In the genomic region with DNA sequence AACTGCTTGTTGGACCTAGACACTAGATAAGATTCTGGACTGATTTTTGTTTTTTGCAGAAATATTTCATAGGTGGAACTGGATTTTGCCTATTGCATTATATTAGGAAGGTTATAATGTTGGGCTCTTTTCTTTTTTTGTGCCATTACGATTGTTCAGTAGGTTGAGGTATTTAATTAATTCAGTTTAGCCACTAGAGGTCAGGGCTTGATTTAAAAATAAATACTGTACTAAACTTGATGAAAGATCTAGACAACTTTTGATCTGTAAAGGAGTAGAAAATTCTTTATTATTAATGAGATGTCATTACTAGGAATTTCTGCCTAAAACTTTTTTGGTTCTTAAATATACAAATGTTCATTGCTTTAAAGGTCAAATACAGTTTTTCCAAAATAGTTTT, we compare ENCODE assay signal across 8 cellular contexts. TPM values are rescaled to one million over a fixed set of nuclear protein-coding genes. Genes with fewer than 3 reads are reported as not detected.
A peak's percentile ranks its signal among the peaks of the same experiment; 100 is the strongest.
DNase-seq lines count a peak whose midpoint lies in the region; ATAC-seq and TF ChIP-seq lines count a peak whose summit lies in the region.

No MANE protein-coding gene starts in this region.

- H3K4me2 ChIP-seq in DOHH2 (ENCODE audit: low read length): no peak overlapping the region

- ATAC-seq in left lung (peak; percentile 63), GM21447 (IDR thresholded peaks at IDR 0.05; ENCODE audit: unreplicated experiment) (no peak), GM21737 (IDR thresholded peaks at IDR 0.05; ENCODE audit: unreplicated experiment) (no peak), HG03175 (IDR thresholded peaks at IDR 0.05; ENCODE audit: unreplicated experiment) (no peak)

- no peaks in the 10 kb centered on the region for H4K20me1 ChIP-seq in DOHH2 (ENCODE audit: control insufficient read depth, insufficient read depth, low read depth, low read length)

- DNase-seq in amniotic epithelial cell (ENCODE audit: low read depth): peak; percentile 53
- no peak for DNase-seq in left lung
- DNase-seq in HPDE6-E6E7 (ENCODE audit: extremely low spot score): no peak

- H3K27ac ChIP-seq in DOHH2 (ENCODE audit: low read depth, low read length) (no peak overlapping the region), left lung (no peak overlapping the region)

- no peaks in the 10 kb centered on the region for H3K79me2 ChIP-seq in DOHH2 (ENCODE audit: control insufficient read depth, low read length)

- H3K9me3 ChIP-seq in DOHH2 (ENCODE audit: control insufficient read depth, insufficient read depth, low read length) (no peaks in the 10 kb centered on the region), left lung (no peaks in the 10 kb centered on the region)

- H3K27me3 ChIP-seq in DOHH2 (ENCODE audit: control insufficient read depth, low read length) (no peaks in the 10 kb centered on the region), left lung (no peaks in the 10 kb centered on the region)

- H3K4me1 ChIP-seq in DOHH2 (ENCODE audit: control insufficient read depth, low read length): no peaks in the 10 kb centered on the region
- H3K4me1 ChIP-seq in left lung: peaks cover 0 to 6% of the 10 kb centered on the region in 2 donors

- H3K9me2 ChIP-seq in DOHH2 (replicated peaks; ENCODE audit: control insufficient read depth, low read length): no peaks in the 10 kb centered on the region

- H3K4me3 ChIP-seq in DOHH2 (ENCODE audit: low read length) (no peak overlapping the region), left lung (no peak overlapping the region)

- H3F3A ChIP-seq in DOHH2 (ENCODE audit: control insufficient read depth, insufficient read depth): no peaks in the 10 kb centered on the region

- intact Hi-C loops in left lung (cut with DNase I): no loop called here

- H3K36me3 ChIP-seq in DOHH2 (ENCODE audit: control insufficient read depth, low read length) (no peaks in the 10 kb centered on the region), left lung (no peaks in the 10 kb centered on the region)

- TF ChIP-seq CTCF in DOHH2 (IDR thresholded peaks at IDR 0.05; ENCODE audit: low read depth, low read length, poor library complexity, severe bottlenecking) (peak; percentile 56), LNCAP (IDR thresholded peaks at IDR 0.05) (peak; percentile 56; the same call in 1 of the 2 replicates), left lung (IDR thresholded peaks at IDR 0.05) (peak; percentile 18 to 28)

RNA-seq across cellular contexts. Expression of a gene that starts 15.2 kb away (rescaled TPM):
- 10 to 100 TPM; 51.2 to 58.3 TPM for total RNA-seq in left lung

RNA-seq across cellular contexts. Expression of a gene that starts 30.8 kb away (rescaled TPM):
- total RNA-seq in left lung: not detected
